31 cellular contexts compared by ENCODE assay signal in genomic region chr6:105767541-105767940, GRCh38.
"Had no signal": no experiment of that assay in that cellular context is flagged by ENCODE, and none has a peak within 500 bp of the region (broad histone marks: within the 10 kb centered on the region; RNA-seq: fewer than 3 reads in every experiment).

No MANE protein-coding gene starts in this region.

- H3K4me1 ChIP-seq: adrenal gland, body of pancreas, breast epithelium had no signal

- H3K27me3 ChIP-seq: adrenal gland, body of pancreas, brain microvascular endothelial cell, breast epithelium had no signal

- H3K4me3 ChIP-seq: adrenal gland, body of pancreas, breast epithelium had no signal

- H3K36me3 ChIP-seq: adrenal gland, brain microvascular endothelial cell, breast epithelium had no signal

- ATAC-seq: activated CD8-positive, alpha-beta T cell treated with anti-CD3 and anti-CD28 coated beads for 36 hours; activated naive CD4-positive, alpha-beta T cell treated with anti-CD3 and anti-CD28 coated beads, Interleukin-2, amount 50 U/mL, for 72 hours; activated T-cell treated with anti-CD3 and anti-CD28 coated beads, Interleukin-2, amount 50 U/mL, for 4 hours; activated T-cell treated with anti-CD3 and anti-CD28 coated beads, Interleukin-2, amount 50 U/mL, for 72 hours; activated T-helper 17 cell treated with anti-CD3 and anti-CD28 coated beads, Interleukin-2, amount 50 U/mL, for 72 hours; body of pancreas had no signal

- H3K27ac ChIP-seq: adrenal gland, body of pancreas, brain microvascular endothelial cell, breast epithelium, VCaP had no signal

- H3K9me3 ChIP-seq: adrenal gland, body of pancreas, breast epithelium had no signal

- DNase-seq: activated B cell treated with CpG ODN at 0.5 μM for 24 hours; activated CD4-positive, alpha-beta memory T cell treated with anti-CD3 and anti-CD28 coated beads for 36 hours; activated CD4-positive, alpha-beta T cell treated with anti-CD3 and anti-CD28 coated beads for 4 hours; activated CD4-positive, alpha-beta T cell treated with anti-CD3 and anti-CD28 coated beads, Interleukin-2, amount 10 ng/mL, durations not matched to agents 24 days and 14 days; activated CD4-positive, alpha-beta T cell treated with anti-CD3 and anti-CD28 coated beads, Interleukin-2, amount 50 U/mL, for 1 hour; activated CD4-positive, alpha-beta T cell treated with anti-CD3 and anti-CD28 coated beads, Interleukin-2, amount 50 U/mL, for 4 hours; activated CD4-positive, CD25-positive, alpha-beta regulatory T cell treated with anti-CD3 and anti-CD28 coated beads, Interleukin-2, amount 50 U/mL, for 72 hours; activated CD8-positive, alpha-beta memory T cell treated with anti-CD3 and anti-CD28 coated beads, Interleukin-2, amount 50 U/mL, for 4 hours; activated CD8-positive, alpha-beta T cell treated with anti-CD3 and anti-CD28 coated beads for 36 hours; activated effector memory CD4-positive, alpha-beta T cell treated with anti-CD3 and anti-CD28 coated beads, Interleukin-2, amount 50 U/mL, for 16 hours; activated gamma-delta T cell treated with Interleukin-2 at 50 U/mL for 16 hours; activated naive CD4-positive, alpha-beta T cell; activated naive CD4-positive, alpha-beta T cell treated with anti-CD3 and anti-CD28 coated beads for 36 hours; activated naive CD4-positive, alpha-beta T cell treated with anti-CD3 and anti-CD28 coated beads, Interleukin-2, amount 50 U/mL, for 16 hours; activated naive CD8-positive, alpha-beta T cell treated with anti-CD3 and anti-CD28 coated beads for 36 hours; activated T-cell treated with anti-CD3 and anti-CD28 coated beads for 4 hours; activated T-cell treated with anti-CD3 and anti-CD28 coated beads, Interleukin-2, amount 50 U/mL, for 1 hour; activated T-cell treated with anti-CD3 and anti-CD28 coated beads, Interleukin-2, amount 50 U/mL, for 4 hours; activated T-cell treated with anti-CD3 and anti-CD28 coated beads, Interleukin-2, amount 50 U/mL, for 72 hours; adrenal gland; amniotic stem cell; aorta; body of pancreas; brain microvascular endothelial cell; central memory CD4-positive, alpha-beta T cell; T-helper 2 cell; T-helper 9 cell had no signal
